ENCODE assay signal across 17 cellular contexts in genomic region chr10:99593312-99593711, GRCh38. TPM values are rescaled to one million over a fixed set of nuclear protein-coding genes. Genes with fewer than 3 reads are reported as not detected.
DNase-seq lines count a peak whose midpoint lies in the region; ATAC-seq, FAIRE-seq and TF ChIP-seq lines count a peak whose summit lies in the region.
"Had no signal": no experiment of that assay in that cellular context is flagged by ENCODE, and none has a peak within 500 bp of the region (broad histone marks: within the 10 kb centered on the region; RNA-seq: fewer than 3 reads in every experiment).

No MANE protein-coding gene starts in this region.

- ATAC-seq in HCT116 = peak; percentile 32
- ATAC-seq in body of pancreas = no peak
- ATAC-seq: Panc1 had no signal

- peak overlapping the region; percentile 96 for H2AFZ ChIP-seq in HCT116 (ENCODE audit: low read depth, low read length, poor library complexity, severe bottlenecking)

- peak; percentile 2 for DNase-seq in ACHN
- no peak for DNase-seq in HCT116 (ENCODE audit: low read depth, low spot score)
- DNase-seq in body of pancreas = peak in 3 of 4 donors; percentile 10 to 26 (median 18)
- peak; percentile 72 for DNase-seq in mucosa of gallbladder (ENCODE audit: low spot score)
- no peak for DNase-seq in nephron progenitor cell
- DNase-seq in RCC 7860 (ENCODE audit: low spot score) = no peak
- DNase-seq in NCI-H446 (lab: John Stamatoyannopoulos, UW) = no peak
- DNase-seq in activated CD8-positive, alpha-beta memory T cell treated with anti-CD3 and anti-CD28 coated beads, Interleukin-2, amount 50 U/mL, for 4 hours = no peak
- DNase-seq: CD4-positive, alpha-beta T cell; NCI-H1048; NCI-H446 treated with DMSO at 0.1 percent for 48 hours; NCI-H774; SHP77 had no signal

- no peaks in the 10 kb centered on the region for H3K9me2 ChIP-seq in HCT116 (ENCODE audit: insufficient read depth)

- H3K27me3 ChIP-seq in HCT116 (ENCODE audit: insufficient read depth, low read length) (no peaks in the 10 kb centered on the region), body of pancreas (no peaks in the 10 kb centered on the region)

- RAD21 ChIA-PET in HCT116 (lab: Charles Lee; ENCODE audit: low non-redundant PET in 1 of 2, low total read pairs in 2 of 2, uncharacterized antibody in 2 of 2, unreplicated experiment in 2 of 2) = no interaction called here

- no peaks in the 10 kb centered on the region for H4K20me1 ChIP-seq in HCT116 (ENCODE audit: insufficient read depth)

- TF ChIP-seq CTCF in HCT116 (IDR thresholded peaks at IDR 0.05 in 2 of 3, conservative IDR thresholded peaks at IDR 0.05 in 1 of 3; ENCODE audit: borderline replicate concordance in 1 of 3, insufficient read depth in 1 of 3, low read depth in 2 of 3, low read length in 2 of 3) (no peak), body of pancreas (IDR thresholded peaks at IDR 0.05) (no peak), nephron progenitor cell (IDR thresholded peaks at IDR 0.05) (no peak)

- H3K4me3 ChIP-seq in HCT116 (replicated peaks in 1 of 2; ENCODE audit: low read depth in 1 of 2, low read length in 2 of 2) (no peak overlapping the region; a peak in 1 of 4 replicates), body of pancreas (no peak overlapping the region)
- H3K4me3 ChIP-seq: HAP-1 had no signal

- H3K4me1 ChIP-seq in HCT116 (ENCODE audit: control insufficient read depth in 1 of 2, insufficient read depth in 2 of 2, low read length in 2 of 2) (peaks cover 21 to 39% of the 10 kb centered on the region in 2 experiments), body of pancreas (no peaks in the 10 kb centered on the region)

- H3K9ac ChIP-seq in HCT116 (ENCODE audit: low read length) = no peak overlapping the region

- in situ Hi-C loops in ACHN (cut with HindIII; ENCODE audit: low pct_ligation_motif_present, low pct_unique_long_range_greater_than_20kb, low sequenced_read_pairs) = no loop called here

- CTCF ChIA-PET in HCT116 (lab: Charles Lee) = interaction anchor here (1.6 kb wide), 1 partner anchor 33 kb away, joined by 4 read pairs; no protein-coding TSS in a partner anchor

- no TSS peak for BruUV-seq in HCT116 (replicated peaks; lab: Mats Ljungman, UMichigan)

- POLR2A ChIA-PET in HCT116 (lab: Charles Lee) = no interaction called here

- H3K36me3 Mint-ChIP-seq in nephron progenitor cell (ENCODE audit: low read depth) = no peaks in the 10 kb centered on the region

- no peak for FAIRE-seq in RCC 7860 (lab: Jason Lieb, UNC)

- H3K27ac Mint-ChIP-seq in nephron progenitor cell = no peak overlapping the region
- H3K27ac Mint-ChIP-seq: B cell; CD4-positive, alpha-beta T cell; IgD-negative memory B cell had no signal

- H3K4me3 Mint-ChIP-seq in nephron progenitor cell = no peak overlapping the region
- H3K4me3 Mint-ChIP-seq: B cell; CD4-positive, alpha-beta T cell; IgD-negative memory B cell had no signal

- no peaks in the 10 kb centered on the region for H3K9me3 Mint-ChIP-seq in nephron progenitor cell
- H3K9me3 Mint-ChIP-seq: CD4-positive, alpha-beta T cell; IgD-negative memory B cell had no signal

- H3K4me2 ChIP-seq in HCT116 (ENCODE audit: low read length) = peak overlapping the region; percentile 56

- peaks cover 18% of the 10 kb centered on the region for H3K4me1 Mint-ChIP-seq in nephron progenitor cell

- TF ChIP-seq POLR2A in HCT116 (IDR thresholded peaks at IDR 0.05; ENCODE audit: borderline replicate concordance, extremely low read depth, insufficient read depth, insufficient read length) = no peak
- no peak for TF ChIP-seq POLR2A in body of pancreas (IDR thresholded peaks at IDR 0.05)

- no peak for TF ChIP-seq RAD21 in HCT116 (IDR thresholded peaks at IDR 0.05; ENCODE audit: low read depth)

- intact Hi-C loops in HCT116 (cut with micrococcal nuclease) = no loop called here
- intact Hi-C loops in body of pancreas (cut with DNase I) = no loop called here

- no peak overlapping the region for H3K27ac ChIP-seq in HCT116 (ENCODE audit: low read depth, low read length)
- no peak overlapping the region for H3K27ac ChIP-seq in body of pancreas

- 39 to 50% methylated on average over 5 of the region's 5 CpGs for WGBS in body of pancreas, 2 donors

- H3K27me3 Mint-ChIP-seq in nephron progenitor cell (ENCODE audit: low read depth, poor library complexity) = peaks cover 27% of the 10 kb centered on the region
- H3K27me3 Mint-ChIP-seq: B cell had no signal

- no peaks in the 10 kb centered on the region for H3K79me2 ChIP-seq in HCT116 (ENCODE audit: insufficient read depth, low read length)

- no peaks in the 10 kb centered on the region for H3K9me3 ChIP-seq in HCT116 (ENCODE audit: control insufficient read depth in 1 of 2, insufficient read depth in 1 of 2, low read depth in 1 of 2, low read length in 2 of 2)
- H3K9me3 ChIP-seq in body of pancreas = no peaks in the 10 kb centered on the region
- H3K9me3 ChIP-seq: HAP-1 had no signal

- no peaks in the 10 kb centered on the region for H3K36me3 ChIP-seq in HCT116 (ENCODE audit: control insufficient read depth in 1 of 2, insufficient read depth in 2 of 2, low read length in 2 of 2)
- no peaks in the 10 kb centered on the region for H3K36me3 ChIP-seq in body of pancreas (replicated peaks in 1 of 2; ENCODE audit: insufficient read depth in 1 of 2, low read depth in 2 of 2)
- H3K36me3 ChIP-seq: HAP-1 had no signal

TF ChIP-seq in HCT116, 20 proteins besides CTCF, POLR2A, EP300 and RAD21:
- TF ChIP-seq ZFX (IDR thresholded peaks at IDR 0.05) (no peak), ATF3 (IDR thresholded peaks at IDR 0.05) (no peak)

RNA-seq across cellular contexts. Expression of gene SLC25A28, which starts 26.9 kb away (rescaled TPM):
- total RNA-seq in HCT116 (2021; ENCODE audit: unreplicated experiment) = 59.5 TPM
- polyA plus RNA-seq in HCT116 (2012) = 51.5 and 64.6 TPM in 2 replicates
- total RNA-seq in body of pancreas = 10 to 100 TPM; 15.3 to 22.1 TPM
- total RNA-seq in mucosa of gallbladder = 42.0 TPM

Comparison
In these comparisons a context has a peak if more than half of its experiments do, and no peak if none do; other contexts are left out.
1. DNase-seq: peak in ACHN (single experiment), body of pancreas (3 of 4) and mucosa of gallbladder (single experiment); none in HCT116 (single experiment), nephron progenitor cell (single experiment), RCC 7860 (single experiment), NCI-H446 (0 of 2) and activated CD8-positive, alpha-beta memory T cell treated with anti-CD3 and anti-CD28 coated beads, Interleukin-2, amount 50 U/mL, for 4 hours (single experiment).